ENCODE assay signal across 10 cellular contexts in the genomic region with DNA sequence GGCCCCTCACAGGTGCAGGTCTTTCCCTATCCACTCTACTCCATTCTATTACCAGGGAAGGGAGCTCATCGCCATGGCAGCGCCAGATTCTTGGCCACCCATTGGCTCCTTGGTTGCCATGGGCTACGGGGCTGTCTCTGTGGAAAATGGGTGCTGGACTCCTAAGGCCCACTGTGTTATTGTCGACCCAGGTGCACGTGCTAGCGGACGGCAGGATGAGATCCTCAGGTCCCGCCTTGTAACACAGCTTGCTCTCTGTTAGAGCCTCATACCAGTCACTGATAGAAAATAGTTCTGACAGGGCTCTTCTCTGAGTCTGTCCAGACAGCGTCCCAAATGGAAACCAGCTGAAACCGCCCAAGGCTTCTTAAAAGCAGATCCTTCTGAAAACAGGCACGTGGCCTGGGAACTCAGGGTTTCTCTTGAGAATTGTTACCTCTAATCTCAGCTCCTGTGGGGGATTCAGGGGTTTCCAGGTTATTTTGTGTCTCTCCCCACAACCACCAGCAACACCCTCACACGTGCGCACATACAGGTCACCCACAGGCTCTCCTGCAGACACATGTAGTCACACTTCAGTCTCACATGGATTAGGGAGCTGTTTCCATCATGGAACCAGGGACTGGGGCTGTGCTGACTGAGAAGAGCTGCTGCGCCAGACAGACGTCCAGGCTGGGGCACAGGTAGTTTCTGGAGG. TPM values are rescaled to one million over a fixed set of nuclear protein-coding genes. Genes with fewer than 3 reads are reported as not detected.
A peak's percentile ranks its signal among the peaks of the same experiment; 100 is the strongest.
DNase-seq lines count a peak whose midpoint lies in the region; ATAC-seq and FAIRE-seq lines count a peak whose summit lies in the region.
"Had no signal": no experiment of that assay in that cellular context is flagged by ENCODE, and none has a peak within 500 bp of the region (broad histone marks: within the 10 kb centered on the region; RNA-seq: fewer than 3 reads in every experiment).

No MANE protein-coding gene starts in this region.

- peak overlapping the region; percentile 50 for H3K4me3 Mint-ChIP-seq in T-helper 17 cell
- peak overlapping the region; percentile 54 for H3K4me3 Mint-ChIP-seq in memory B cell
- no peak overlapping the region for H3K4me3 Mint-ChIP-seq in stimulated activated naive B cell treated with anti-CD40 and anti-IgM and Interleukin-4, amounts not matched to agents 10 μg/mL and 1 μg/mL and 100 μg/mL, for 72 hours
- peak overlapping the region in 2 of 5 donors; percentile 35 to 39 for H3K4me3 Mint-ChIP-seq in immature natural killer cell

- ATAC-seq in T-helper 17 cell (no peak), memory B cell (ENCODE audit: low read depth) (no peak)
- no peak for ATAC-seq in stimulated activated naive B cell treated with anti-CD40 and anti-IgM and Interleukin-4, amounts not matched to agents 10 μg/mL and 1 μg/mL and 100 μg/mL, for 72 hours (replicated peaks)

- H3K27me3 Mint-ChIP-seq in T-helper 17 cell (peaks cover 65% of the 10 kb centered on the region), memory B cell (peaks cover 44% of the 10 kb centered on the region), immature natural killer cell (ENCODE audit: low read depth in 3 of 3) (no peaks in the 10 kb centered on the region)
- H3K27me3 Mint-ChIP-seq in stimulated activated naive B cell treated with anti-CD40 and anti-IgM and Interleukin-4, amounts not matched to agents 10 μg/mL and 1 μg/mL and 100 μg/mL, for 72 hours = peaks cover 77 to 85% of the 10 kb centered on the region in 2 donors

- H3K9me3 ChIP-seq in T-helper 17 cell (ENCODE audit: control insufficient read depth, low read length, poor library complexity, severe bottlenecking) = no peaks in the 10 kb centered on the region

- H3K9me3 Mint-ChIP-seq in memory B cell (no peaks in the 10 kb centered on the region), immature natural killer cell (no peaks in the 10 kb centered on the region)
- peaks cover 0 to 3% of the 10 kb centered on the region in 2 donors for H3K9me3 Mint-ChIP-seq in stimulated activated naive B cell treated with anti-CD40 and anti-IgM and Interleukin-4, amounts not matched to agents 10 μg/mL and 1 μg/mL and 100 μg/mL, for 72 hours

- peak; percentile 62 for DNase-seq in 8988T
- DNase-seq in ELF-1 (ENCODE audit: low read depth, low spot score) = peak; percentile 73
- DNase-seq in T-helper 17 cell = no peak
- no peak for DNase-seq in memory B cell (ENCODE audit: low spot score in 2 of 2)
- no peak for DNase-seq in HTR-8/SVneo (ENCODE audit: insufficient read length, low spot score)
- DNase-seq in stimulated activated naive B cell treated with anti-CD40 and anti-IgM and Interleukin-4, amounts not matched to agents 10 μg/mL and 1 μg/mL and 100 μg/mL, for 72 hours = no peak
- DNase-seq in immature natural killer cell = no peak
- DNase-seq in activated T-cell treated with anti-CD3 and anti-CD28 coated beads, Interleukin-2, amount 50 U/mL, for 1 hour = no peak
- DNase-seq: NCI-H226 had no signal

- peaks cover 2% of the 10 kb centered on the region for H3K36me3 Mint-ChIP-seq in T-helper 17 cell (ENCODE audit: low read depth)
- no peaks in the 10 kb centered on the region for H3K36me3 Mint-ChIP-seq in memory B cell
- no peaks in the 10 kb centered on the region for H3K36me3 Mint-ChIP-seq in stimulated activated naive B cell treated with anti-CD40 and anti-IgM and Interleukin-4, amounts not matched to agents 10 μg/mL and 1 μg/mL and 100 μg/mL, for 72 hours
- H3K36me3 Mint-ChIP-seq in immature natural killer cell = peaks cover 0 to 3% (median 0%) of the 10 kb centered on the region in 3 donors

- H3K4me1 Mint-ChIP-seq in T-helper 17 cell (no peaks in the 10 kb centered on the region), memory B cell (no peaks in the 10 kb centered on the region), immature natural killer cell (peaks cover 6 to 7% of the 10 kb centered on the region in 2 donors)
- peaks cover 0 to 3% of the 10 kb centered on the region in 2 donors for H3K4me1 Mint-ChIP-seq in stimulated activated naive B cell treated with anti-CD40 and anti-IgM and Interleukin-4, amounts not matched to agents 10 μg/mL and 1 μg/mL and 100 μg/mL, for 72 hours

- FAIRE-seq in HTR-8/SVneo (lab: Jason Lieb, UNC) = no peak
- FAIRE-seq: TTC549 had no signal

- no peak overlapping the region for H3K27ac Mint-ChIP-seq in T-helper 17 cell
- no peak overlapping the region for H3K27ac Mint-ChIP-seq in memory B cell
- H3K27ac Mint-ChIP-seq in stimulated activated naive B cell treated with anti-CD40 and anti-IgM and Interleukin-4, amounts not matched to agents 10 μg/mL and 1 μg/mL and 100 μg/mL, for 72 hours = no peak overlapping the region
- H3K27ac Mint-ChIP-seq in immature natural killer cell = no peak overlapping the region

RNA-seq across cellular contexts. Expression of gene TUB, which starts 1.5 kb away (rescaled TPM):
- total RNA-seq in T-helper 17 cell = under 1 TPM; 0.37 to 0.72 TPM
- polyA plus RNA-seq in immature natural killer cell = not detected

Comparison
In these comparisons a context has a peak if more than half of its experiments do, and no peak if none do; other contexts are left out.
1. DNase-seq: peak in 8988T (single experiment) and ELF-1 (single experiment); none in T-helper 17 cell (0 of 3), memory B cell (0 of 2), HTR-8/SVneo (single experiment), stimulated activated naive B cell treated with anti-CD40 and anti-IgM and Interleukin-4, amounts not matched to agents 10 μg/mL and 1 μg/mL and 100 μg/mL, for 72 hours (single experiment), immature natural killer cell (0 of 3) and activated T-cell treated with anti-CD3 and anti-CD28 coated beads, Interleukin-2, amount 50 U/mL, for 1 hour (single experiment).
2. H3K4me3 Mint-ChIP-seq: peak in T-helper 17 cell (single experiment) and memory B cell (single experiment); none in stimulated activated naive B cell treated with anti-CD40 and anti-IgM and Interleukin-4, amounts not matched to agents 10 μg/mL and 1 μg/mL and 100 μg/mL, for 72 hours (0 of 2).